Comparison of ENCODE assay signal across 1 cellular context in genomic region chr2:215399067-215399716, GRCh38.
TF ChIP-seq lines count a peak whose summit lies in the region.

No MANE protein-coding gene starts in this region.

TF ChIP-seq in HepG2, 621 proteins besides CTCF, POLR2A, EP300 and RAD21 (continued from another document):
- no peak for TF ChIP-seq FOXK2 (IDR thresholded peaks at IDR 0.05)
- no peak for TF ChIP-seq IRX3 (CRISPR knock-in tag; IDR thresholded peaks at IDR 0.05; ENCODE audit: borderline replicate concordance, low read depth)
- TF ChIP-seq ZNF878 (CRISPR knock-in tag; IDR thresholded peaks at IDR 0.05) = no peak
- peak; percentile 59 for TF ChIP-seq POLR2G (IDR thresholded peaks at IDR 0.05; ENCODE audit: low read depth, low read length)
- no peak for TF ChIP-seq MYNN (CRISPR knock-in tag; IDR thresholded peaks at IDR 0.05; ENCODE audit: low read depth)
- no peak for TF ChIP-seq RAD51 (IDR thresholded peaks at IDR 0.05; ENCODE audit: borderline replicate concordance)
- TF ChIP-seq ZNF317 (CRISPR knock-in tag; IDR thresholded peaks at IDR 0.05) = no peak
TF ChIP-seq in HepG2: peak in this region for 9.
